ENCODE assay signal across 1 cellular context in the genomic region with DNA sequence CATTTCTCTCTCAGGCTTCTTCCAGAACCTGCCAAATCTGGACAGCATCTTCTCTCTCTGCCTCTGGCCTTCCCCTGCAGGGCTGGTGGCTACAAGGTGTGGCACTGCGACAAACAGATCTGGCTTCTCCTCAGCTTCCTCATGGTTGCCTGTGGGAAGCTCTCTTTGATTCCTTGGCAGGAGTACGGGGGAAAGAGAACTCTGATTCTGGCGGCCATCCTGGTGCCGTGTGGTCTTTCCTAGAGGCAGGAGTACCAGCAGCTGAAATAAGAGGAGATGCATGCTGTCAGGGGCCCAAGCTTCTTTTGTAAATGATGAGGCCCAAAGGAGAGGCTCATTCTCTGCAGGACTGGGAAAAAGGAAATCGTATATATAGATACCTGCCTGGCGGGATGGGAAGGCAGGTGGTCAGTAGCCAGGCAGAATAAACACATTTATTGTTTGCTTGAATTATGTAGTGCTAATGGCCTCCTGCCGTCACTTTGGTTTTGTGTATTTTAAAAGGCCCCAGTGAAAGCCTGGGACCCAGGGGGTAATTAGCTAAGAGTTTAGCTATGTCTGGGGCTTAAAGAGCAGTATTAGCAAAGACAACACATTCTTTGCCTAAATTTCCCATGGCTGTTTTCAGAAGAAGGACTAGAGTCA.
TF ChIP-seq lines count a peak whose summit lies in the region.

A gene with protein sequence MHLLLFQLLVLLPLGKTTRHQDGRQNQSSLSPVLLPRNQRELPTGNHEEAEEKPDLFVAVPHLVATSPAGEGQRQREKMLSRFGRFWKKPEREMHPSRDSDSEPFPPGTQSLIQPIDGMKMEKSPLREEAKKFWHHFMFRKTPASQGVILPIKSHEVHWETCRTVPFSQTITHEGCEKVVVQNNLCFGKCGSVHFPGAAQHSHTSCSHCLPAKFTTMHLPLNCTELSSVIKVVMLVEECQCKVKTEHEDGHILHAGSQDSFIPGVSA (minus strand): TSS at position 343 of the 645 bp plus-strand sequence. CDS start 61 bp downstream, at position 282.

TF ChIP-seq in HepG2, 621 proteins besides CTCF, POLR2A, EP300 and RAD21:
- TF ChIP-seq RARA (CRISPR knock-in tag; IDR thresholded peaks at IDR 0.05), result no peak
- TF ChIP-seq ATF6 (CRISPR knock-in tag; conservative IDR thresholded peaks at IDR 0.05), result no peak
- TF ChIP-seq, protein P1, sequence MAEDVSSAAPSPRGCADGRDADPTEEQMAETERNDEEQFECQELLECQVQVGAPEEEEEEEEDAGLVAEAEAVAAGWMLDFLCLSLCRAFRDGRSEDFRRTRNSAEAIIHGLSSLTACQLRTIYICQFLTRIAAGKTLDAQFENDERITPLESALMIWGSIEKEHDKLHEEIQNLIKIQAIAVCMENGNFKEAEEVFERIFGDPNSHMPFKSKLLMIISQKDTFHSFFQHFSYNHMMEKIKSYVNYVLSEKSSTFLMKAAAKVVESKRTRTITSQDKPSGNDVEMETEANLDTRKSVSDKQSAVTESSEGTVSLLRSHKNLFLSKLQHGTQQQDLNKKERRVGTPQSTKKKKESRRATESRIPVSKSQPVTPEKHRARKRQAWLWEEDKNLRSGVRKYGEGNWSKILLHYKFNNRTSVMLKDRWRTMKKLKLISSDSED (CRISPR knock-in tag; IDR thresholded peaks at IDR 0.05), result no peak
- TF ChIP-seq ZNF709 (CRISPR knock-in tag; IDR thresholded peaks at IDR 0.05), result no peak
- no peak for TF ChIP-seq PHF8 (CRISPR knock-in tag; IDR thresholded peaks at IDR 0.05)
- TF ChIP-seq KLF13 (CRISPR knock-in tag; IDR thresholded peaks at IDR 0.05), result no peak
- TF ChIP-seq, protein P2, sequence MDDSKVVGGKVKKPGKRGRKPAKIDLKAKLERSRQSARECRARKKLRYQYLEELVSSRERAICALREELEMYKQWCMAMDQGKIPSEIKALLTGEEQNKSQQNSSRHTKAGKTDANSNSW (CRISPR knock-in tag; IDR thresholded peaks at IDR 0.05; ENCODE audit: borderline replicate concordance), result no peak
- no peak for TF ChIP-seq SNAPC2 (CRISPR knock-in tag; IDR thresholded peaks at IDR 0.05)
- no peak for TF ChIP-seq ZNF687 (CRISPR knock-in tag; IDR thresholded peaks at IDR 0.05)
- TF ChIP-seq GABPA (IDR thresholded peaks at IDR 0.05; ENCODE audit: low read depth, low read length), result no peak
- no peak for TF ChIP-seq GABPA (CRISPR knock-in tag; IDR thresholded peaks at IDR 0.05; ENCODE audit: low read depth)
- TF ChIP-seq MLXIP (CRISPR knock-in tag; IDR thresholded peaks at IDR 0.05; ENCODE audit: borderline replicate concordance), result no peak
- no peak for TF ChIP-seq LBX2 (CRISPR knock-in tag; IDR thresholded peaks at IDR 0.05; ENCODE audit: borderline replicate concordance)
- no peak for TF ChIP-seq SOX6 (IDR thresholded peaks at IDR 0.05)
- TF ChIP-seq SOX6 (CRISPR knock-in tag; IDR thresholded peaks at IDR 0.05), result no peak
- TF ChIP-seq BRCA1 (CRISPR knock-in tag; IDR thresholded peaks at IDR 0.05), result no peak
- no peak for TF ChIP-seq MIER3 (CRISPR knock-in tag; IDR thresholded peaks at IDR 0.05; ENCODE audit: borderline replicate concordance)
